ENCODE assay signal across 1 cellular context in the genomic region with DNA sequence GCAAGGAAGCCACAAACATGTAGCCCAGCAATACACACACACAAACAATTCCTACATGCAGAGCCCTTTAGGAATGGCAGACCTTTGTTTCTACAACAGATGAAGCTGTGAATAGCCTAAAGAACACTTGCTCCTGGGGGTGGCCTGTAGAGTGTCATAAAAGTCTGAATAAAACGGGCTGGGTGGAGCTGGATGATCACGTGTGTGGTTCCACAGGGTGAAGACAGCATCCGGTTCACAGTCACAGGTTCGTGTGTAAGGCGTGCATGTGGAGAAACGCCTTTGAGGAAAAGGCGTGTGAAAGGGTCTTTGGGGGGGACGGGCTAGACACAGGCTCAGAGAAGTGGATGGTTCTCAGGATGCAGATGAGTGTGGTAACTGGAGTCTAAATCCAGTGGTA.
TF ChIP-seq lines count a peak whose summit lies in the region.

No MANE protein-coding gene starts in this region.

TF ChIP-seq in WTC11, 78 proteins besides CTCF, POLR2A, EP300 and RAD21 (continued from another document):
- TF ChIP-seq, protein P1, sequence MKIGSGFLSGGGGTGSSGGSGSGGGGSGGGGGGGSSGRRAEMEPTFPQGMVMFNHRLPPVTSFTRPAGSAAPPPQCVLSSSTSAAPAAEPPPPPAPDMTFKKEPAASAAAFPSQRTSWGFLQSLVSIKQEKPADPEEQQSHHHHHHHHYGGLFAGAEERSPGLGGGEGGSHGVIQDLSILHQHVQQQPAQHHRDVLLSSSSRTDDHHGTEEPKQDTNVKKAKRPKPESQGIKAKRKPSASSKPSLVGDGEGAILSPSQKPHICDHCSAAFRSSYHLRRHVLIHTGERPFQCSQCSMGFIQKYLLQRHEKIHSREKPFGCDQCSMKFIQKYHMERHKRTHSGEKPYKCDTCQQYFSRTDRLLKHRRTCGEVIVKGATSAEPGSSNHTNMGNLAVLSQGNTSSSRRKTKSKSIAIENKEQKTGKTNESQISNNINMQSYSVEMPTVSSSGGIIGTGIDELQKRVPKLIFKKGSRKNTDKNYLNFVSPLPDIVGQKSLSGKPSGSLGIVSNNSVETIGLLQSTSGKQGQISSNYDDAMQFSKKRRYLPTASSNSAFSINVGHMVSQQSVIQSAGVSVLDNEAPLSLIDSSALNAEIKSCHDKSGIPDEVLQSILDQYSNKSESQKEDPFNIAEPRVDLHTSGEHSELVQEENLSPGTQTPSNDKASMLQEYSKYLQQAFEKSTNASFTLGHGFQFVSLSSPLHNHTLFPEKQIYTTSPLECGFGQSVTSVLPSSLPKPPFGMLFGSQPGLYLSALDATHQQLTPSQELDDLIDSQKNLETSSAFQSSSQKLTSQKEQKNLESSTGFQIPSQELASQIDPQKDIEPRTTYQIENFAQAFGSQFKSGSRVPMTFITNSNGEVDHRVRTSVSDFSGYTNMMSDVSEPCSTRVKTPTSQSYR (CRISPR knock-in tag; IDR thresholded peaks at IDR 0.05) = no peak
- TF ChIP-seq, protein P2, sequence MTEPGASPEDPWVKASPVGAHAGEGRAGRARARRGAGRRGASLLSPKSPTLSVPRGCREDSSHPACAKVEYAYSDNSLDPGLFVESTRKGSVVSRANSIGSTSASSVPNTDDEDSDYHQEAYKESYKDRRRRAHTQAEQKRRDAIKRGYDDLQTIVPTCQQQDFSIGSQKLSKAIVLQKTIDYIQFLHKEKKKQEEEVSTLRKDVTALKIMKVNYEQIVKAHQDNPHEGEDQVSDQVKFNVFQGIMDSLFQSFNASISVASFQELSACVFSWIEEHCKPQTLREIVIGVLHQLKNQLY (CRISPR knock-in tag; IDR thresholded peaks at IDR 0.05) = no peak
- TF ChIP-seq, protein P3, sequence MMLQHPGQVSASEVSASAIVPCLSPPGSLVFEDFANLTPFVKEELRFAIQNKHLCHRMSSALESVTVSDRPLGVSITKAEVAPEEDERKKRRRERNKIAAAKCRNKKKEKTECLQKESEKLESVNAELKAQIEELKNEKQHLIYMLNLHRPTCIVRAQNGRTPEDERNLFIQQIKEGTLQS (CRISPR knock-in tag; conservative IDR thresholded peaks at IDR 0.05) = no peak
- TF ChIP-seq, protein P4, sequence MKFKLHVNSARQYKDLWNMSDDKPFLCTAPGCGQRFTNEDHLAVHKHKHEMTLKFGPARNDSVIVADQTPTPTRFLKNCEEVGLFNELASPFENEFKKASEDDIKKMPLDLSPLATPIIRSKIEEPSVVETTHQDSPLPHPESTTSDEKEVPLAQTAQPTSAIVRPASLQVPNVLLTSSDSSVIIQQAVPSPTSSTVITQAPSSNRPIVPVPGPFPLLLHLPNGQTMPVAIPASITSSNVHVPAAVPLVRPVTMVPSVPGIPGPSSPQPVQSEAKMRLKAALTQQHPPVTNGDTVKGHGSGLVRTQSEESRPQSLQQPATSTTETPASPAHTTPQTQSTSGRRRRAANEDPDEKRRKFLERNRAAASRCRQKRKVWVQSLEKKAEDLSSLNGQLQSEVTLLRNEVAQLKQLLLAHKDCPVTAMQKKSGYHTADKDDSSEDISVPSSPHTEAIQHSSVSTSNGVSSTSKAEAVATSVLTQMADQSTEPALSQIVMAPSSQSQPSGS (CRISPR knock-in tag; IDR thresholded peaks at IDR 0.05; ENCODE audit: borderline replicate concordance, low read depth) = no peak
- TF ChIP-seq NFE2L1 (CRISPR knock-in tag; IDR thresholded peaks at IDR 0.05) = no peak
- TF ChIP-seq RELA (CRISPR knock-in tag; IDR thresholded peaks at IDR 0.05; ENCODE audit: borderline replicate concordance) = no peak
- TF ChIP-seq, protein P5, sequence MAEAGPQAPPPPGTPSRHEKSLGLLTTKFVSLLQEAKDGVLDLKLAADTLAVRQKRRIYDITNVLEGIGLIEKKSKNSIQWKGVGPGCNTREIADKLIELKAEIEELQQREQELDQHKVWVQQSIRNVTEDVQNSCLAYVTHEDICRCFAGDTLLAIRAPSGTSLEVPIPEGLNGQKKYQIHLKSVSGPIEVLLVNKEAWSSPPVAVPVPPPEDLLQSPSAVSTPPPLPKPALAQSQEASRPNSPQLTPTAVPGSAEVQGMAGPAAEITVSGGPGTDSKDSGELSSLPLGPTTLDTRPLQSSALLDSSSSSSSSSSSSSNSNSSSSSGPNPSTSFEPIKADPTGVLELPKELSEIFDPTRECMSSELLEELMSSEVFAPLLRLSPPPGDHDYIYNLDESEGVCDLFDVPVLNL (CRISPR knock-in tag; IDR thresholded peaks at IDR 0.05; ENCODE audit: borderline replicate concordance, low read depth) = no peak
- TF ChIP-seq ZNF423 (CRISPR knock-in tag; IDR thresholded peaks at IDR 0.05) = no peak
- TF ChIP-seq NR3C1 (CRISPR knock-in tag; conservative IDR thresholded peaks at IDR 0.05; ENCODE audit: low read depth) = no peak
